8 cellular contexts compared by ENCODE assay signal in the genomic region with DNA sequence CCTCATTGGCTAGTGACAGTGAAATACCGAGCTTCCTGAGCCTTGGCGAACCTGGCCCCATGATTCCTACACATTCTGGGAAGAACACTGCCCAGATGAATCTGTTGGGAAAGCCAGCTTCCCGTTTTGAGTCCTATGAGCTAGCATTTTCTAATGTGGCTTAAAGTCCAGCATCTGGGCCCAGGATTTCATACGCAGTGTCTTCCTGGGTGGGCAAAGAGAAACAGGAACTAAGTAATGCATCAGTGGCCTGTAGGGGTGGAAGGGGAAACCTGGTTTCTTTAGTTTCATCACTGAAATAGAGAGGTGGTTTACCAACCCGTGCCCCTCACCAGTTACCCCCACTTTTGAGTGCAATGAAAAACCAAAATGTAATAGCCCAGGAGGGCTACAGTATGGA.
A peak's percentile ranks its signal among the peaks of the same experiment; 100 is the strongest.
DNase-seq lines count a peak whose midpoint lies in the region; ATAC-seq and TF ChIP-seq lines count a peak whose summit lies in the region.
"Not testable (repeated sequence)": the region's sequence is repeated elsewhere in the genome, so short reads cannot be mapped to it uniquely, and the experiment has no call there.

No MANE protein-coding gene starts in this region.

- H3K9me3 Mint-ChIP-seq in naive thymus-derived CD4-positive, alpha-beta T cell: not testable (repeated sequence)

- peaks cover 0 to 21% (median 0%) of the 10 kb centered on the region in 5 donors for H3K36me3 Mint-ChIP-seq in naive thymus-derived CD4-positive, alpha-beta T cell

- H3K27ac ChIP-seq in OCI-LY7 (ENCODE audit: low read depth, low read length, poor library complexity, severe bottlenecking) (peak overlapping the region; percentile 52), heart right ventricle (peak overlapping the region in 1 of 10 donors; percentile 64)
- H3K27ac ChIP-seq in naive thymus-derived CD4-positive, alpha-beta T cell (ENCODE audit: low read depth, low read length): not testable (repeated sequence)

- POLR2A ChIA-PET in OCI-LY7 (lab: Charles Lee); naive thymus-derived CD4-positive, alpha-beta T cell (lab: Charles Lee): not testable (repeated sequence)

- not testable (repeated sequence) for TF ChIP-seq CTCF in OCI-LY7 (conservative IDR thresholded peaks at IDR 0.05; ENCODE audit: low read length); heart right ventricle (IDR thresholded peaks at IDR 0.05)

- H3K4me3 ChIP-seq in OCI-LY7 (ENCODE audit: low read depth, low read length, poor library complexity, severe bottlenecking); heart right ventricle; naive thymus-derived CD4-positive, alpha-beta T cell (ENCODE audit: low read length): not testable (repeated sequence)

- WGBS in heart right ventricle, 2 donors: 72 to 86% methylated on average over 2 of the region's 5 CpGs

- H3K9me2 ChIP-seq in OCI-LY7 (ENCODE audit: insufficient read depth, low read length): not testable (repeated sequence)

- peaks cover 62% of the 10 kb centered on the region for H3K4me1 ChIP-seq in OCI-LY7 (ENCODE audit: insufficient read depth, low read length, poor library complexity, severe bottlenecking)
- not testable (repeated sequence) for H3K4me1 ChIP-seq in heart right ventricle; naive thymus-derived CD4-positive, alpha-beta T cell (ENCODE audit: control insufficient read depth in 2 of 2, insufficient read depth in 2 of 2, low read length in 2 of 2)

- CTCF ChIA-PET in OCI-LY7 (lab: Charles Lee; ENCODE audit: unreplicated experiment); naive thymus-derived CD4-positive, alpha-beta T cell (lab: Charles Lee): not testable (repeated sequence)

- not testable (repeated sequence) for BruUV-seq in OCI-LY7 (replicated peaks; lab: Mats Ljungman, UMichigan)

- not testable (repeated sequence) for H3K9me3 ChIP-seq in OCI-LY7 (ENCODE audit: low read length); heart right ventricle; naive thymus-derived CD4-positive, alpha-beta T cell (ENCODE audit: control insufficient read depth in 2 of 3, low read length in 3 of 3)

- intact Hi-C loops in OCI-LY7 (cut with micrococcal nuclease; ENCODE audit: unreplicated experiment); heart right ventricle (cut with DNase I); naive thymus-derived CD4-positive, alpha-beta T cell (cut with micrococcal nuclease): not testable (repeated sequence)

- H3K4me3 Mint-ChIP-seq in naive thymus-derived CD4-positive, alpha-beta T cell: not testable (repeated sequence)

- H3K79me2 ChIP-seq in OCI-LY7 (ENCODE audit: insufficient read depth, low read depth, low read length): not testable (repeated sequence)

- not testable (repeated sequence) for H3K36me3 ChIP-seq in OCI-LY7 (ENCODE audit: insufficient read depth, low read length); heart right ventricle; naive thymus-derived CD4-positive, alpha-beta T cell (ENCODE audit: control insufficient read depth in 2 of 3, insufficient read depth in 3 of 3, low read length in 3 of 3)

- not testable (repeated sequence) for H2AFZ ChIP-seq in OCI-LY7 (ENCODE audit: low read length)

- not testable (repeated sequence) for H3K27me3 ChIP-seq in heart right ventricle; naive thymus-derived CD4-positive, alpha-beta T cell (ENCODE audit: control insufficient read depth in 2 of 2, insufficient read depth in 2 of 2, low read length in 2 of 2)

- not testable (repeated sequence) for H3K27ac Mint-ChIP-seq in naive thymus-derived CD4-positive, alpha-beta T cell

- DNase-seq in OCI-LY7 (ENCODE audit: low spot score); heart right ventricle; naive thymus-derived CD4-positive, alpha-beta T cell: not testable (repeated sequence)

- not testable (repeated sequence) for H4K20me1 ChIP-seq in OCI-LY7 (ENCODE audit: insufficient read depth, low read length)

- ATAC-seq in GM18498 (IDR thresholded peaks at IDR 0.05; ENCODE audit: unreplicated experiment) (peak; percentile 67), GM18909 (IDR thresholded peaks at IDR 0.05; ENCODE audit: poor library complexity, unreplicated experiment) (peak; percentile 67), GM21529 (IDR thresholded peaks at IDR 0.05; ENCODE audit: unreplicated experiment) (peak; percentile 55), HG02763 (IDR thresholded peaks at IDR 0.05; ENCODE audit: unreplicated experiment) (peak; percentile 57), HG03175 (IDR thresholded peaks at IDR 0.05; ENCODE audit: unreplicated experiment) (peak; percentile 54), heart right ventricle (peak in 5 of 8 donors; percentile 23 to 60 (median 37))
- peak; percentile 48 for ATAC-seq in naive thymus-derived CD4-positive, alpha-beta T cell

- peaks cover 0 to 37% (median 4%) of the 10 kb centered on the region in 7 donors for H3K4me1 Mint-ChIP-seq in naive thymus-derived CD4-positive, alpha-beta T cell

- H3K27me3 Mint-ChIP-seq in naive thymus-derived CD4-positive, alpha-beta T cell: not testable (repeated sequence)

- H3K4me2 ChIP-seq in OCI-LY7 (ENCODE audit: low read length): peak overlapping the region; percentile 37; the same call in 1 of the 2 replicates
